24 cellular contexts compared by ENCODE assay signal in the genomic region with DNA sequence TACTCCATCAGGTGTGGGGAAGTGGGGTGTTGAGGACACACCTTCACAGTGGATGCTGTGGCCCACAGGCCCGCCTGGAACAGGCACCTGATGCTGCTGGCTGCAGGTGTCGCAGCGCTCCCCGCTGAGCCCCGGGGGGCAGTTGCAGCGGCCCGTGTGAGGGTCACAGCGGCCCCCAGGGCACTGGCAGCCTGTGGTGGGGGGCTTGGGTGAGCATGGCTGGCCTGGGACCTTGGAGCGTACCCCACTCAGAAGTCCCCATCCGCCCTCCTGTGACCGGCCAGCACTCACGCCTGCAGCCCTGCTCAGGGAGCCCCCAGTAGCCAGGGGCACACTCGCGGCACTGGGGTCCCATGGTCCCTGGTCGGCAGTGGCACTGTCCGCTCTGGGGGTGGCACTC.
"Had no signal": no experiment of that assay in that cellular context is flagged by ENCODE, and none has a peak within 500 bp of the region (broad histone marks: within the 10 kb centered on the region; RNA-seq: fewer than 3 reads in every experiment).

No MANE protein-coding gene starts in this region.

- DNase-seq: activated CD4-positive, alpha-beta T cell treated with anti-CD3 and anti-CD28 coated beads, Interleukin-2, amount 10 ng/mL, durations not matched to agents 24 days and 14 days; activated CD4-positive, CD25-positive, alpha-beta regulatory T cell; activated gamma-delta T cell treated with Interleukin-2 at 50 U/mL for 16 hours; body of pancreas; cortex of kidney; foreskin fibroblast; left lung; retina; spleen; stimulated activated CD4-positive, alpha-beta T cell treated with anti-CD3 and anti-CD28 coated beads, Interleukin-4, amount 100 ng/mL, for 1 hour; stimulated activated naive CD4-positive, alpha-beta T cell treated with Interleukin-2 at 50 U/mL for 16 hours had no signal

- H3K9me3 Mint-ChIP-seq: activated CD4-positive, alpha-beta T cell treated with anti-CD3 and anti-CD28 coated beads, Interleukin-2, amount 10 ng/mL, durations not matched to agents 24 days and 14 days; activated naive CD4-positive, alpha-beta T cell treated with anti-CD3 and anti-CD28 coated beads, Interleukin-2, amount 50 U/mL, for 24 hours; activated T-helper 1 cell treated with anti-CD3 and anti-CD28 coated beads, Interleukin-12 subunit alpha, Interleukin-12 subunit beta, Interleukin-2, Interleukin-4 antibody, amounts not matched to agents 30 ng/mL and 10 ng/mL and 1 ng/mL, durations not matched to agents 14 hours and 24 hours and 36 hours; immature natural killer cell; naive thymus-derived CD8-positive, alpha-beta T cell; neural progenitor cell; T-helper 1 cell treated with Interleukin-12 subunit alpha and Interleukin-12 subunit beta and Interleukin-4 antibody, amounts not matched to agents 30 μg/mL and 1 μg/mL, for 36 hours had no signal

- H3K4me1 Mint-ChIP-seq: activated CD4-positive, alpha-beta T cell treated with anti-CD3 and anti-CD28 coated beads, Interleukin-2, amount 10 ng/mL, durations not matched to agents 24 days and 14 days; activated naive CD4-positive, alpha-beta T cell treated with anti-CD3 and anti-CD28 coated beads, Interleukin-2, amount 50 U/mL, for 24 hours; endodermal cell; immature natural killer cell; neural progenitor cell had no signal

- H3K27me3 ChIP-seq: body of pancreas, cardiac muscle cell, left lung, neural progenitor cell, spleen, upper lobe of left lung had no signal

- H3K36me3 Mint-ChIP-seq: activated naive CD4-positive, alpha-beta T cell treated with anti-CD3 and anti-CD28 coated beads, Interleukin-2, amount 50 U/mL, for 24 hours; immature natural killer cell; naive thymus-derived CD8-positive, alpha-beta T cell had no signal

- H3K4me3 Mint-ChIP-seq: activated CD4-positive, alpha-beta T cell treated with anti-CD3 and anti-CD28 coated beads, Interleukin-2, amount 10 ng/mL, durations not matched to agents 24 days and 14 days; activated CD8-positive, alpha-beta T cell treated with anti-CD3 and anti-CD28 coated beads, Interleukin-2, amount 10 ng/mL, durations not matched to agents 7 days and 5 days; activated naive CD4-positive, alpha-beta T cell treated with anti-CD3 and anti-CD28 coated beads, Interleukin-2, amount 50 U/mL, for 24 hours; activated T-helper 1 cell treated with anti-CD3 and anti-CD28 coated beads, Interleukin-12 subunit alpha, Interleukin-12 subunit beta, Interleukin-2, Interleukin-4 antibody, amounts not matched to agents 30 ng/mL and 10 ng/mL and 1 ng/mL, durations not matched to agents 14 hours and 24 hours and 36 hours; endodermal cell; immature natural killer cell; naive thymus-derived CD8-positive, alpha-beta T cell; neural progenitor cell; T-helper 1 cell treated with Interleukin-12 subunit alpha and Interleukin-12 subunit beta and Interleukin-4 antibody, amounts not matched to agents 30 μg/mL and 1 μg/mL, for 36 hours had no signal

- H3K9me3 ChIP-seq: body of pancreas, left lung, spleen, thoracic aorta, upper lobe of left lung had no signal

- ATAC-seq: activated CD8-positive, alpha-beta T cell treated with anti-CD3 and anti-CD28 coated beads, Interleukin-2, amount 10 ng/mL, durations not matched to agents 7 days and 5 days; body of pancreas; naive thymus-derived CD8-positive, alpha-beta T cell had no signal

- H3K27ac Mint-ChIP-seq: activated CD4-positive, alpha-beta T cell treated with anti-CD3 and anti-CD28 coated beads, Interleukin-2, amount 10 ng/mL, durations not matched to agents 24 days and 14 days; activated CD8-positive, alpha-beta T cell treated with anti-CD3 and anti-CD28 coated beads, Interleukin-2, amount 10 ng/mL, durations not matched to agents 7 days and 5 days; activated naive CD4-positive, alpha-beta T cell treated with anti-CD3 and anti-CD28 coated beads, Interleukin-2, amount 50 U/mL, for 24 hours; activated T-helper 1 cell treated with anti-CD3 and anti-CD28 coated beads, Interleukin-12 subunit alpha, Interleukin-12 subunit beta, Interleukin-2, Interleukin-4 antibody, amounts not matched to agents 30 ng/mL and 10 ng/mL and 1 ng/mL, durations not matched to agents 14 hours and 24 hours and 36 hours; immature natural killer cell; naive thymus-derived CD8-positive, alpha-beta T cell; neural progenitor cell; progenitor cell of endocrine pancreas; T-helper 1 cell treated with Interleukin-12 subunit alpha and Interleukin-12 subunit beta and Interleukin-4 antibody, amounts not matched to agents 30 μg/mL and 1 μg/mL, for 36 hours had no signal

- H3K4me3 ChIP-seq: body of pancreas, cardiac muscle cell, left lung, lung, neural progenitor cell, spleen, thoracic aorta, upper lobe of left lung had no signal

- H3K27ac ChIP-seq: body of pancreas, cardiac muscle cell, left lung, neural progenitor cell, spleen, thoracic aorta had no signal

- H3K4me1 ChIP-seq: body of pancreas, left lung, neural progenitor cell, spleen, upper lobe of left lung had no signal

- H3K27me3 Mint-ChIP-seq: activated CD4-positive, alpha-beta T cell treated with anti-CD3 and anti-CD28 coated beads, Interleukin-2, amount 10 ng/mL, durations not matched to agents 24 days and 14 days; activated naive CD4-positive, alpha-beta T cell treated with anti-CD3 and anti-CD28 coated beads, Interleukin-2, amount 50 U/mL, for 24 hours; naive thymus-derived CD8-positive, alpha-beta T cell; progenitor cell of endocrine pancreas had no signal
